10 cellular contexts compared by ENCODE assay signal in the genomic region with DNA sequence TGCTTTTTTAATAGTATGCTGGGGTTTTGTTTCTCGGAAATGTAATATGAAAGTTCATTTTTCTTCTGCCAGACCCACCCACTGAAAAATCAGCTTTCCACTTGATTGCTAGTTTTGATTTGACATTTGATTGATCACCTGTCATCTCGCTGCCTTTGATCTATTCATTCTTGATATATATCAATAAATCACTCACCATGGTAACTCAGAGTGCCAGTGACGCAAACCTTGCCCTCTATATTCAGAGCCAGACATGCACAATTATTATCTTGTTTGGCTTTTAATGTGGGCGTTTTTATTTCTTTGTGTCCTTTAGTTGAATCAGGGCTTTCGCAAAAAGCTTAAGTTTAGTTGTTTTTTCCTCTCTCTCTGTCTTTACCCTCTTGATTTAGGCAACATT. TPM values are rescaled to one million over a fixed set of nuclear protein-coding genes. Genes with fewer than 3 reads are reported as not detected.
DNase-seq lines count a peak whose midpoint lies in the region; ATAC-seq and TF ChIP-seq lines count a peak whose summit lies in the region.
"Had no signal": no experiment of that assay in that cellular context is flagged by ENCODE, and none has a peak within 500 bp of the region (broad histone marks: within the 10 kb centered on the region; RNA-seq: fewer than 3 reads in every experiment).

No MANE protein-coding gene starts in this region.

- no peaks in the 10 kb centered on the region for H3K9me3 ChIP-seq in muscle layer of duodenum (ENCODE audit: control insufficient read depth in 1 of 2, low read length in 2 of 2)
- no peaks in the 10 kb centered on the region for H3K9me3 ChIP-seq in thyroid gland
- H3K9me3 ChIP-seq in PC-3 (ENCODE audit: low read length): no peaks in the 10 kb centered on the region

- intact Hi-C loops in thyroid gland (cut with DNase I) (no loop called here), PC-3 (cut with micrococcal nuclease) (no loop called here)

- TF ChIP-seq CTCF in thyroid gland (IDR thresholded peaks at IDR 0.05) (no peak), PC-3 (conservative IDR thresholded peaks at IDR 0.05; ENCODE audit: low read depth, low read length) (no peak)

- no peak overlapping the region for H2AFZ ChIP-seq in PC-3 (ENCODE audit: low read length)

- BruUV-seq in PC-3 (replicated peaks; lab: Mats Ljungman, UMichigan): no TSS peak

- H3K4me1 Mint-ChIP-seq in activated naive CD8-positive, alpha-beta T cell treated with anti-CD3 and anti-CD28 coated beads, Interleukin-2, amount 10 ng/mL, durations not matched to agents 7 days and 5 days: peaks cover 13% of the 10 kb centered on the region

- peaks cover 0 to 8% of the 10 kb centered on the region in 2 donors for H3K4me1 ChIP-seq in muscle layer of duodenum (ENCODE audit: control insufficient read depth in 1 of 2, insufficient read depth in 2 of 2, low read length in 2 of 2)
- peaks cover 0 to 4% of the 10 kb centered on the region in 2 donors for H3K4me1 ChIP-seq in thyroid gland
- H3K4me1 ChIP-seq in PC-3 (ENCODE audit: insufficient read depth, low read length): no peaks in the 10 kb centered on the region

- H3K27me3 Mint-ChIP-seq in activated naive CD8-positive, alpha-beta T cell treated with anti-CD3 and anti-CD28 coated beads, Interleukin-2, amount 10 ng/mL, durations not matched to agents 7 days and 5 days: peaks cover 39% of the 10 kb centered on the region

- H3K36me3 ChIP-seq in muscle layer of duodenum (ENCODE audit: control insufficient read depth in 1 of 2, insufficient read depth in 2 of 2, low read length in 2 of 2) (no peaks in the 10 kb centered on the region), thyroid gland (no peaks in the 10 kb centered on the region), PC-3 (ENCODE audit: low read depth, low read length) (no peaks in the 10 kb centered on the region)

- H3K27ac ChIP-seq in muscle layer of duodenum (ENCODE audit: low read length) (peak overlapping the region; percentile 70), thyroid gland (peak overlapping the region in 2 of 3 donors; percentile 35 to 41), PC-3 (ENCODE audit: low read length) (no peak overlapping the region)
- H3K27ac ChIP-seq: C4-2B had no signal

- no peak overlapping the region for H3K9ac ChIP-seq in PC-3 (ENCODE audit: low read length)

- H4K20me1 ChIP-seq in PC-3 (ENCODE audit: low read length): no peaks in the 10 kb centered on the region

- H3K4me2 ChIP-seq in PC-3 (ENCODE audit: low read length): no peak overlapping the region

- H3K79me2 ChIP-seq in PC-3 (ENCODE audit: low read length): no peaks in the 10 kb centered on the region

- H3K4me3 Mint-ChIP-seq in activated naive CD8-positive, alpha-beta T cell treated with anti-CD3 and anti-CD28 coated beads, Interleukin-2, amount 10 ng/mL, durations not matched to agents 7 days and 5 days: peak overlapping the region; percentile 12

- H3K36me3 Mint-ChIP-seq in activated naive CD8-positive, alpha-beta T cell treated with anti-CD3 and anti-CD28 coated beads, Interleukin-2, amount 10 ng/mL, durations not matched to agents 7 days and 5 days: no peaks in the 10 kb centered on the region

- H3F3A ChIP-seq in PC-3 (ENCODE audit: low read length, unreplicated experiment): no peaks in the 10 kb centered on the region

- H3K9me2 ChIP-seq in PC-3 (replicated peaks; ENCODE audit: low read length): no peaks in the 10 kb centered on the region

- no peak for TF ChIP-seq POLR2A in thyroid gland (IDR thresholded peaks at IDR 0.05)

- no peak overlapping the region for H3K27ac Mint-ChIP-seq in activated naive CD8-positive, alpha-beta T cell treated with anti-CD3 and anti-CD28 coated beads, Interleukin-2, amount 10 ng/mL, durations not matched to agents 7 days and 5 days

- no peaks in the 10 kb centered on the region for H3K27me3 ChIP-seq in muscle layer of duodenum (ENCODE audit: low read depth, low read length)
- H3K27me3 ChIP-seq in thyroid gland: no peaks in the 10 kb centered on the region
- H3K27me3 ChIP-seq in PC-3 (ENCODE audit: low read length): peaks cover 62% of the 10 kb centered on the region

- no peaks in the 10 kb centered on the region for H3K9me3 Mint-ChIP-seq in activated naive CD8-positive, alpha-beta T cell treated with anti-CD3 and anti-CD28 coated beads, Interleukin-2, amount 10 ng/mL, durations not matched to agents 7 days and 5 days

- POLR2A ChIA-PET in activated naive CD8-positive, alpha-beta T cell treated with anti-CD3 and anti-CD28 coated beads, Interleukin-2, amount 10 ng/mL, durations not matched to agents 7 days and 5 days (lab: Charles Lee): no interaction called here
- POLR2A ChIA-PET in PC-3 (lab: Charles Lee; ENCODE audit: unreplicated experiment): no interaction called here

- CTCF ChIA-PET in PC-3 (lab: Charles Lee): no interaction called here

- 57 to 69% methylated on average over 5 of the region's 5 CpGs for WGBS in thyroid gland, 2 donors

- ATAC-seq in activated naive CD8-positive, alpha-beta T cell treated with anti-CD3 and anti-CD28 coated beads, Interleukin-2, amount 10 ng/mL, durations not matched to agents 7 days and 5 days (ENCODE audit: low read depth): no peak
- no peak for ATAC-seq in PC-3
- ATAC-seq: left colon had no signal

- H3K4me3 ChIP-seq in muscle layer of duodenum (ENCODE audit: low read depth in 1 of 2, low read length in 2 of 2): peak overlapping the region; percentile 79 to 83
- peak overlapping the region in 1 of 3 donors; percentile 34 for H3K4me3 ChIP-seq in thyroid gland (replicated peaks in 1 of 3)
- H3K4me3 ChIP-seq in PC-3 (ENCODE audit: low read length): no peak overlapping the region

- peak; percentile 42 for DNase-seq in activated naive CD4-positive, alpha-beta T cell treated with Interleukin-2 at 50 U/mL for 16 hours
- DNase-seq in activated naive CD4-positive, alpha-beta T cell (lab: John Stamatoyannopoulos, UW): no peak
- no peak for DNase-seq in activated naive CD8-positive, alpha-beta T cell treated with anti-CD3 and anti-CD28 coated beads, Interleukin-2, amount 10 ng/mL, durations not matched to agents 7 days and 5 days
- DNase-seq in thyroid gland: no peak
- no peak for DNase-seq in HCEC 1CT
- DNase-seq in PC-3: no peak
- no peak for DNase-seq in HPDE6-E6E7 (ENCODE audit: extremely low spot score)
- DNase-seq: left colon had no signal

RNA-seq across cellular contexts. Expression of gene TSHZ2, which starts 2.0 kb away (rescaled TPM):
- total RNA-seq in activated naive CD8-positive, alpha-beta T cell treated with anti-CD3 and anti-CD28 coated beads, Interleukin-2, amount 10 ng/mL, durations not matched to agents 7 days and 5 days: under 1 TPM; 0.44 to 0.54 TPM
- total RNA-seq in thyroid gland: 10 to 100 TPM; 11.0 to 27.9 (median 14.0) TPM
- total RNA-seq in PC-3 (2014; rRNA removed): not detected in 2 replicates

Comparison
In these comparisons a context has a peak if more than half of its experiments do, and no peak if none do; other contexts are left out.
1. RNA of gene TSHZ2, which starts 2.0 kb away (total RNA-seq): 11.0 to 27.9 TPM in thyroid gland; 0.44 to 0.54 TPM in activated naive CD8-positive, alpha-beta T cell treated with anti-CD3 and anti-CD28 coated beads, Interleukin-2, amount 10 ng/mL, durations not matched to agents 7 days and 5 days and not detected in PC-3; every median in the first group is over 4 times any median in the second.